In the genomic region with DNA sequence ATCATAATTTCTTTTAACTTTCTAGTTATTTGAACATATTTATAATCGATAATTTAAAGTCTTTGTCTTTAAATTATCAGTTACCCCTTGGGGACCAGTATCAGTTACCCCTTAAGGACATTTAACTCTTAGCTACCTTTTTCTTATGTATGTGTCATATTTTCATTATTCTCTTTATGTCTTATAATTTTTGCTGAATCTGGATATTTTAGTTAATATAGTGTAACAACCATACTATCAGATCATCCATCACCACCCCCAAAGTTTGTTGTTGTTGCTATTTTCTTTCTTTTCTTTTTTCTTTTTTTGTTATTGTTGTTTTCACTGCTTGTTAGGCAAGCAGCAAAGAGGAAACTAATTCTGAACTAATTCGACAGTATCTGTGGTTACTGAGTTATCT, we compare ENCODE assay signal across 8 cellular contexts. TPM values are rescaled to one million over a fixed set of nuclear protein-coding genes. Genes with fewer than 3 reads are reported as not detected.
"Had no signal": no experiment of that assay in that cellular context is flagged by ENCODE, and none has a peak within 500 bp of the region (broad histone marks: within the 10 kb centered on the region; RNA-seq: fewer than 3 reads in every experiment).

No MANE protein-coding gene starts in this region.

- ATAC-seq: GM23338 had no signal

- H3K4me3 ChIP-seq: GM23338 had no signal

- H3K27me3 Mint-ChIP-seq: IgD-negative memory B cell had no signal

- DNase-seq: H9, HCEC 1CT had no signal

- FAIRE-seq: H1, H54, HTR-8/SVneo had no signal

- H3K4me2 ChIP-seq: GM23338 had no signal

- H3K4me3 Mint-ChIP-seq: GM23338, H9, IgD-negative memory B cell had no signal

- H3K27ac Mint-ChIP-seq: GM23338, H9, IgD-negative memory B cell had no signal

- H2AFZ ChIP-seq: GM23338 had no signal

- H3K4me1 Mint-ChIP-seq: GM23338, H9 had no signal

RNA-seq across cellular contexts. Expression of a gene that starts 57.0 kb away (rescaled TPM):
- total RNA-seq: GM23338, H1, H9, HT-29 had no signal
- polyA plus RNA-seq: GM23338, H1, IgD-negative memory B cell had no signal
